In the genomic region with DNA sequence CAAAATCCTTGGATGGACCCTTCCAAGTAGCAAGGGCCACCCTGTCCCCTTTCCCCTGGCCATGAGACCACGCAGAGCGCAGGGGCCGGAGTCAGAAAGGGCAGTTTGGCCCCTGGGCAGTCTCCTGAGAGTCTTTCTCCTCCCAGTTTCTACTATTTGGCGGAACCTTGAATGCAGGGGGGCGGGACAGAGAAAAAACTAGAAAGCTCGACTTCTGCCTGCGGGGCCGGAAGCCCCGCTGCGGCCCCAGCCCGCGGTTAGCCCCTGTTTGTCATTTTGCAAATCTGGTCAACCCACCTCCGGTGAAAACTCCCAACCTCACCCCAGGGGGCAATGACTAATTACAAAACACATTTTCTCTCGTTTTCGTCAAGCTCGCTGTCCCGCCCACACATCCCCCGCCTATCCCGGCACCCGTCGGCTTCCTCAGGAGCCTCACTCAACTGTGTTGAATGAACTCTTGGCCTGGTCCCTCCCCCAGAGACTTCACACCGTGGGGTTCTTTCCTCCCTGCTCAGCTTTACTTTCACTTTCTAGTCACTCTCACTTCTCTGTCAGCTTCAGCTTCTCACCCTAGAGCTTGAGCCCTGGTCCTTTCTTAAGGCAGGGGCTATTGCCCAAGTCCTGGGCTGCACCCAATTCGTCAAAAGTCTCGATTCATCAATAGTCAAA, we compare ENCODE assay signal across 8 cellular contexts.
A peak's percentile ranks its signal among the peaks of the same experiment; 100 is the strongest.
DNase-seq lines count a peak whose midpoint lies in the region; ATAC-seq and TF ChIP-seq lines count a peak whose summit lies in the region.

No MANE protein-coding gene starts in this region.

- H3K36me3 ChIP-seq in KMS-11 (ENCODE audit: insufficient read depth) (no peaks in the 10 kb centered on the region), gastrocnemius medialis (no peaks in the 10 kb centered on the region)

- H3K9me3 ChIP-seq in gastrocnemius medialis: no peaks in the 10 kb centered on the region

- no peak for TF ChIP-seq POLR2A in gastrocnemius medialis (IDR thresholded peaks at IDR 0.05)

- intact Hi-C loops in gastrocnemius medialis (cut with DNase I; ENCODE audit: low total_unique reads): no loop called here

- H3K4me1 ChIP-seq in KMS-11 (ENCODE audit: low read depth, poor library complexity, severe bottlenecking) (peaks cover 27% of the 10 kb centered on the region), gastrocnemius medialis (peaks cover 17 to 24% of the 10 kb centered on the region in 2 donors)

- no peaks in the 10 kb centered on the region for H4K20me1 ChIP-seq in KMS-11 (ENCODE audit: insufficient read depth)

- in situ Hi-C loops in gastrocnemius medialis (cut with MboI; ENCODE audit: low sequenced_read_pairs in 4 of 4): no loop called here

- H3K9ac ChIP-seq in KMS-11: no peak overlapping the region; the same call in 1 of the 2 replicates

- TF ChIP-seq CTCF in KMS-11 (conservative IDR thresholded peaks at IDR 0.05; ENCODE audit: low read depth, low read length) (no peak), gastrocnemius medialis (IDR thresholded peaks at IDR 0.05 in 4 of 5, conservative IDR thresholded peaks at IDR 0.05 in 1 of 5) (no peak)

- H2AFZ ChIP-seq in KMS-11 (ENCODE audit: low read depth): peak overlapping the region; percentile 9; the same call in 1 of the 2 replicates

- H3K27ac ChIP-seq in KMS-11: no peak overlapping the region
- peak overlapping the region; percentile 71 to 79 (median 74) for H3K27ac ChIP-seq in gastrocnemius medialis

- H3K4me3 ChIP-seq in KMS-11 (IDR thresholded peaks at IDR 0.05; ENCODE audit: insufficient read depth, low read depth, low read length) (no peak overlapping the region), gastrocnemius medialis (peak overlapping the region; percentile 50 to 66 (median 58))

- H3K27me3 ChIP-seq in KMS-11 (ENCODE audit: insufficient read depth, low read depth) (peaks cover 20% of the 10 kb centered on the region), gastrocnemius medialis (no peaks in the 10 kb centered on the region)

- DNase-seq in GDM1 (lab: John Stamatoyannopoulos, UW) (peak; percentile 82), T-helper 9 cell (peak; percentile 85), astrocyte of the hippocampus (ENCODE audit: low read depth, low spot score) (peak; percentile 98), iPS DF 19.7 (ENCODE audit: low read depth, low spot score) (peak; percentile 98), gastrocnemius medialis (peak; percentile 49 to 77), NCI-H1105 (lab: John Stamatoyannopoulos, UW) (no peak)

- ATAC-seq in GM21825 (IDR thresholded peaks at IDR 0.05; ENCODE audit: unreplicated experiment): peak; percentile 89
- ATAC-seq in gastrocnemius medialis: peak; percentile 78 to 92

- H3K4me2 ChIP-seq in KMS-11: peak overlapping the region; percentile 80

- H3K79me2 ChIP-seq in KMS-11 (ENCODE audit: insufficient read depth, low read depth): no peaks in the 10 kb centered on the region
